In genomic region chr9:30676642-30677041, GRCh38 we compare ENCODE assay signal across 38 cellular contexts.
"Had no signal": no experiment of that assay in that cellular context is flagged by ENCODE, and none has a peak within 500 bp of the region (broad histone marks: within the 10 kb centered on the region; RNA-seq: fewer than 3 reads in every experiment).

No MANE protein-coding gene starts in this region.

- H3K27ac Mint-ChIP-seq: activated CD4-positive, alpha-beta memory T cell treated with anti-CD3 and anti-CD28 coated beads, Interleukin-2, amount 10 ng/mL, durations not matched to agents 7 days and 5 days; activated CD4-positive, alpha-beta T cell treated with anti-CD3 and anti-CD28 coated beads for 36 hours; activated CD4-positive, alpha-beta T cell treated with anti-CD3 and anti-CD28 coated beads, Interleukin-2, amount 10 ng/mL, durations not matched to agents 7 days and 5 days; activated CD8-positive, alpha-beta memory T cell treated with anti-CD3 and anti-CD28 coated beads, Interleukin-2, amount 10 ng/mL, durations not matched to agents 7 days and 5 days; activated CD8-positive, alpha-beta T cell treated with anti-CD3 and anti-CD28 coated beads, Interleukin-2, amount 10 ng/mL, durations not matched to agents 7 days and 5 days; activated naive CD4-positive, alpha-beta T cell treated with anti-CD3 and anti-CD28 coated beads, Interleukin-2, amount 10 ng/mL, durations not matched to agents 7 days and 5 days; activated naive CD4-positive, alpha-beta T cell treated with anti-CD3 and anti-CD28 coated beads, Interleukin-2, amount 50 U/mL, for 24 hours; activated naive CD8-positive, alpha-beta T cell; activated naive CD8-positive, alpha-beta T cell treated with anti-CD3 and anti-CD28 coated beads, Interleukin-2, amount 10 ng/mL, durations not matched to agents 7 days and 5 days; activated naive CD8-positive, alpha-beta T cell treated with anti-CD3 and anti-CD28 coated beads, Interleukin-2, amount 50 U/mL, for 24 hours; activated T-cell treated with anti-CD3 and anti-CD28 coated beads, Interleukin-2, amount 50 U/mL, for 24 hours; activated T-helper 2 cell treated with anti-CD3 and anti-CD28 coated beads, Interferon-gamma antibody, Interleukin-2, Interleukin-4, amounts not matched to agents 10 μg/mL and 5 μg/mL and 100 μg/mL, durations not matched to agents 14 hours and 24 hours and 36 hours; T-helper 1 cell treated with Interleukin-12 subunit alpha and Interleukin-12 subunit beta and Interleukin-4 antibody, amounts not matched to agents 30 μg/mL and 1 μg/mL, for 36 hours; T-helper 2 cell treated with Interferon-gamma antibody and Interleukin-4, amounts not matched to agents 5 μg/mL and 100 μg/mL, for 36 hours; WTC11 had no signal

- H3K9me3 ChIP-seq: ascending aorta, body of pancreas, breast epithelium had no signal

- H3K27ac ChIP-seq: ascending aorta, body of pancreas, brain microvascular endothelial cell, breast epithelium, VCaP had no signal

- H3K9me3 Mint-ChIP-seq: activated CD4-positive, alpha-beta memory T cell treated with anti-CD3 and anti-CD28 coated beads, Interleukin-2, amount 10 ng/mL, durations not matched to agents 7 days and 5 days; activated CD4-positive, alpha-beta T cell treated with anti-CD3 and anti-CD28 coated beads, Interleukin-2, amount 10 ng/mL, durations not matched to agents 7 days and 5 days; activated naive CD4-positive, alpha-beta T cell treated with anti-CD3 and anti-CD28 coated beads, Interleukin-2, amount 10 ng/mL, durations not matched to agents 7 days and 5 days; activated naive CD4-positive, alpha-beta T cell treated with anti-CD3 and anti-CD28 coated beads, Interleukin-2, amount 50 U/mL, for 24 hours; activated naive CD8-positive, alpha-beta T cell treated with anti-CD3 and anti-CD28 coated beads, Interleukin-2, amount 10 ng/mL, durations not matched to agents 7 days and 5 days; activated naive CD8-positive, alpha-beta T cell treated with anti-CD3 and anti-CD28 coated beads, Interleukin-2, amount 50 U/mL, for 24 hours; activated T-cell treated with anti-CD3 and anti-CD28 coated beads, Interleukin-2, amount 50 U/mL, for 24 hours; activated T-helper 2 cell treated with anti-CD3 and anti-CD28 coated beads, Interferon-gamma antibody, Interleukin-2, Interleukin-4, amounts not matched to agents 10 μg/mL and 5 μg/mL and 100 μg/mL, durations not matched to agents 14 hours and 24 hours and 36 hours; T-helper 1 cell treated with Interleukin-12 subunit alpha and Interleukin-12 subunit beta and Interleukin-4 antibody, amounts not matched to agents 30 μg/mL and 1 μg/mL, for 36 hours had no signal

- H3K4me1 Mint-ChIP-seq: activated CD4-positive, alpha-beta memory T cell treated with anti-CD3 and anti-CD28 coated beads, Interleukin-2, amount 10 ng/mL, durations not matched to agents 7 days and 5 days; activated CD4-positive, alpha-beta T cell treated with anti-CD3 and anti-CD28 coated beads for 36 hours; activated CD4-positive, alpha-beta T cell treated with anti-CD3 and anti-CD28 coated beads, Interleukin-2, amount 10 ng/mL, durations not matched to agents 7 days and 5 days; activated CD8-positive, alpha-beta memory T cell treated with anti-CD3 and anti-CD28 coated beads, Interleukin-2, amount 10 ng/mL, durations not matched to agents 7 days and 5 days; activated naive CD4-positive, alpha-beta T cell treated with anti-CD3 and anti-CD28 coated beads, Interleukin-2, amount 10 ng/mL, durations not matched to agents 7 days and 5 days; activated naive CD4-positive, alpha-beta T cell treated with anti-CD3 and anti-CD28 coated beads, Interleukin-2, amount 50 U/mL, for 24 hours; activated naive CD8-positive, alpha-beta T cell treated with anti-CD3 and anti-CD28 coated beads, Interleukin-2, amount 10 ng/mL, durations not matched to agents 7 days and 5 days; activated naive CD8-positive, alpha-beta T cell treated with anti-CD3 and anti-CD28 coated beads, Interleukin-2, amount 50 U/mL, for 24 hours; WTC11 had no signal

- FAIRE-seq: TTC549 had no signal

- H3K4me1 ChIP-seq: ascending aorta, body of pancreas, breast epithelium had no signal

- H3K36me3 ChIP-seq: ascending aorta, brain microvascular endothelial cell had no signal

- H3K4me3 Mint-ChIP-seq: activated CD4-positive, alpha-beta memory T cell treated with anti-CD3 and anti-CD28 coated beads, Interleukin-2, amount 10 ng/mL, durations not matched to agents 7 days and 5 days; activated CD4-positive, alpha-beta T cell treated with anti-CD3 and anti-CD28 coated beads for 36 hours; activated CD4-positive, alpha-beta T cell treated with anti-CD3 and anti-CD28 coated beads, Interleukin-2, amount 10 ng/mL, durations not matched to agents 7 days and 5 days; activated CD8-positive, alpha-beta memory T cell treated with anti-CD3 and anti-CD28 coated beads, Interleukin-2, amount 10 ng/mL, durations not matched to agents 7 days and 5 days; activated CD8-positive, alpha-beta T cell treated with anti-CD3 and anti-CD28 coated beads, Interleukin-2, amount 10 ng/mL, durations not matched to agents 7 days and 5 days; activated naive CD4-positive, alpha-beta T cell treated with anti-CD3 and anti-CD28 coated beads, Interleukin-2, amount 10 ng/mL, durations not matched to agents 7 days and 5 days; activated naive CD4-positive, alpha-beta T cell treated with anti-CD3 and anti-CD28 coated beads, Interleukin-2, amount 50 U/mL, for 24 hours; activated naive CD8-positive, alpha-beta T cell; activated naive CD8-positive, alpha-beta T cell treated with anti-CD3 and anti-CD28 coated beads, Interleukin-2, amount 10 ng/mL, durations not matched to agents 7 days and 5 days; activated naive CD8-positive, alpha-beta T cell treated with anti-CD3 and anti-CD28 coated beads, Interleukin-2, amount 50 U/mL, for 24 hours; activated T-cell treated with anti-CD3 and anti-CD28 coated beads, Interleukin-2, amount 50 U/mL, for 24 hours; T-helper 1 cell treated with Interleukin-12 subunit alpha and Interleukin-12 subunit beta and Interleukin-4 antibody, amounts not matched to agents 30 μg/mL and 1 μg/mL, for 36 hours; T-helper 2 cell treated with Interferon-gamma antibody and Interleukin-4, amounts not matched to agents 5 μg/mL and 100 μg/mL, for 36 hours; WTC11 had no signal

- H3K27me3 Mint-ChIP-seq: activated CD4-positive, alpha-beta memory T cell treated with anti-CD3 and anti-CD28 coated beads, Interleukin-2, amount 10 ng/mL, durations not matched to agents 7 days and 5 days; activated CD4-positive, alpha-beta T cell treated with anti-CD3 and anti-CD28 coated beads for 36 hours; activated CD4-positive, alpha-beta T cell treated with anti-CD3 and anti-CD28 coated beads, Interleukin-2, amount 10 ng/mL, durations not matched to agents 7 days and 5 days; activated CD8-positive, alpha-beta memory T cell treated with anti-CD3 and anti-CD28 coated beads, Interleukin-2, amount 10 ng/mL, durations not matched to agents 7 days and 5 days; activated naive CD4-positive, alpha-beta T cell treated with anti-CD3 and anti-CD28 coated beads, Interleukin-2, amount 10 ng/mL, durations not matched to agents 7 days and 5 days; activated naive CD4-positive, alpha-beta T cell treated with anti-CD3 and anti-CD28 coated beads, Interleukin-2, amount 50 U/mL, for 24 hours; activated naive CD8-positive, alpha-beta T cell; activated naive CD8-positive, alpha-beta T cell treated with anti-CD3 and anti-CD28 coated beads, Interleukin-2, amount 10 ng/mL, durations not matched to agents 7 days and 5 days; activated naive CD8-positive, alpha-beta T cell treated with anti-CD3 and anti-CD28 coated beads, Interleukin-2, amount 50 U/mL, for 24 hours; activated T-cell treated with anti-CD3 and anti-CD28 coated beads, Interleukin-2, amount 50 U/mL, for 24 hours had no signal

- DNase-seq: activated CD4-positive, alpha-beta memory T cell treated with anti-CD3 and anti-CD28 coated beads, Interleukin-2, amount 10 ng/mL, durations not matched to agents 7 days and 5 days; activated CD4-positive, alpha-beta T cell treated with anti-CD3 and anti-CD28 coated beads for 1 hour; activated CD4-positive, alpha-beta T cell treated with anti-CD3 and anti-CD28 coated beads for 36 hours; activated CD4-positive, alpha-beta T cell treated with anti-CD3 and anti-CD28 coated beads for 48 hours; activated CD4-positive, alpha-beta T cell treated with anti-CD3 and anti-CD28 coated beads, Interleukin-2, amount 10 ng/mL, durations not matched to agents 7 days and 5 days; activated CD4-positive, alpha-beta T cell treated with anti-CD3 and anti-CD28 coated beads, Interleukin-2, amount 50 U/mL, for 48 hours; activated CD4-positive, CD25-positive, alpha-beta regulatory T cell; activated CD8-positive, alpha-beta memory T cell treated with anti-CD3 and anti-CD28 coated beads for 24 hours; activated CD8-positive, alpha-beta memory T cell treated with anti-CD3 and anti-CD28 coated beads, Interleukin-2, amount 10 ng/mL, durations not matched to agents 7 days and 5 days; activated CD8-positive, alpha-beta memory T cell treated with anti-CD3 and anti-CD28 coated beads, Interleukin-2, amount 50 U/mL, for 48 hours; activated CD8-positive, alpha-beta T cell treated with anti-CD3 and anti-CD28 coated beads, Interleukin-2, amount 10 ng/mL, durations not matched to agents 7 days and 5 days; activated effector memory CD4-positive, alpha-beta T cell treated with Interleukin-2 at 50 U/mL for 16 hours; activated gamma-delta T cell; activated naive CD4-positive, alpha-beta T cell treated with anti-CD3 and anti-CD28 coated beads, Interleukin-2, amount 10 ng/mL, durations not matched to agents 7 days and 5 days; activated naive CD4-positive, alpha-beta T cell treated with Interleukin-2 at 50 U/mL for 16 hours; activated naive CD8-positive, alpha-beta T cell treated with anti-CD3 and anti-CD28 coated beads, Interleukin-2, amount 10 ng/mL, durations not matched to agents 7 days and 5 days; activated naive CD8-positive, alpha-beta T cell treated with anti-CD3 and anti-CD28 coated beads, Interleukin-2, amount 50 U/mL, for 24 hours; activated T-cell treated with anti-CD3 and anti-CD28 coated beads, Interleukin-2, amount 50 U/mL, for 24 hours; activated T-cell treated with anti-CD3 and anti-CD28 coated beads, Interleukin-2, amount 50 U/mL, for 48 hours; amygdala; anterior cingulate cortex; body of pancreas; brain microvascular endothelial cell; central memory CD4-positive, alpha-beta T cell; T-helper 1 cell; T-helper 2 cell; T-helper 9 cell had no signal

- H3K36me3 Mint-ChIP-seq: activated CD8-positive, alpha-beta memory T cell treated with anti-CD3 and anti-CD28 coated beads, Interleukin-2, amount 10 ng/mL, durations not matched to agents 7 days and 5 days; activated naive CD4-positive, alpha-beta T cell treated with anti-CD3 and anti-CD28 coated beads, Interleukin-2, amount 10 ng/mL, durations not matched to agents 7 days and 5 days; activated naive CD4-positive, alpha-beta T cell treated with anti-CD3 and anti-CD28 coated beads, Interleukin-2, amount 50 U/mL, for 24 hours; activated naive CD8-positive, alpha-beta T cell; activated naive CD8-positive, alpha-beta T cell treated with anti-CD3 and anti-CD28 coated beads, Interleukin-2, amount 10 ng/mL, durations not matched to agents 7 days and 5 days; WTC11 had no signal

- H3K27me3 ChIP-seq: ascending aorta, body of pancreas, brain microvascular endothelial cell, breast epithelium had no signal

- H3K4me3 ChIP-seq: ascending aorta, body of pancreas, breast epithelium had no signal

- ATAC-seq: activated CD4-positive, alpha-beta T cell treated with anti-CD3 and anti-CD28 coated beads for 36 hours; activated CD4-positive, CD25-positive, alpha-beta regulatory T cell treated with anti-CD3 and anti-CD28 coated beads, Interleukin-2, amount 50 U/mL, for 24 hours; activated CD8-positive, alpha-beta memory T cell treated with anti-CD3 and anti-CD28 coated beads, Interleukin-2, amount 10 ng/mL, durations not matched to agents 7 days and 5 days; activated CD8-positive, alpha-beta T cell treated with anti-CD3 and anti-CD28 coated beads, Interleukin-2, amount 10 ng/mL, durations not matched to agents 7 days and 5 days; activated naive CD8-positive, alpha-beta T cell treated with anti-CD3 and anti-CD28 coated beads, Interleukin-2, amount 50 U/mL, for 24 hours; body of pancreas; WTC11 had no signal
